In the genomic region with DNA sequence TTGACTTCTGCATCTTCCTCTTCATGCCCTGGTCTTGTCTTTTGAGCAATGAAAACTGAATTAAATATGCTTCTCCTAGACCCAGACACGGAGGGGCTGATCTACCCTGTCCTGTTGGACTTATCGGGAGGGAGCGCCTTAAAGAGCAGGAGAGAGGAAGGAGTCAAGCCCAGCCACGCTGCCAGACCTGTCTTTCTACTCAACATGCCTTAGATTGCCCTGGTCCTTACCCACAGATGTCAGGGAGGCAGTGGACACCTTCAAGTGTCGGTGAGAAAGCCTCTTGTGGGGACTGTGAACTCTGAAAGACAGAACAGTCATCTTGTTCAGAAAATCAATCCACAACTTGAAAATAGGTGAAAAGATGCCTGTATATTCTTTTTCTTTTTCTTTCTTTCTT, we compare ENCODE assay signal across 1 cellular context.
TF ChIP-seq lines count a peak whose summit lies in the region.

No MANE protein-coding gene starts in this region.

TF ChIP-seq in HCT116, 20 proteins besides CTCF, POLR2A, EP300 and RAD21 (continued from another document):
- TF ChIP-seq, protein P1, sequence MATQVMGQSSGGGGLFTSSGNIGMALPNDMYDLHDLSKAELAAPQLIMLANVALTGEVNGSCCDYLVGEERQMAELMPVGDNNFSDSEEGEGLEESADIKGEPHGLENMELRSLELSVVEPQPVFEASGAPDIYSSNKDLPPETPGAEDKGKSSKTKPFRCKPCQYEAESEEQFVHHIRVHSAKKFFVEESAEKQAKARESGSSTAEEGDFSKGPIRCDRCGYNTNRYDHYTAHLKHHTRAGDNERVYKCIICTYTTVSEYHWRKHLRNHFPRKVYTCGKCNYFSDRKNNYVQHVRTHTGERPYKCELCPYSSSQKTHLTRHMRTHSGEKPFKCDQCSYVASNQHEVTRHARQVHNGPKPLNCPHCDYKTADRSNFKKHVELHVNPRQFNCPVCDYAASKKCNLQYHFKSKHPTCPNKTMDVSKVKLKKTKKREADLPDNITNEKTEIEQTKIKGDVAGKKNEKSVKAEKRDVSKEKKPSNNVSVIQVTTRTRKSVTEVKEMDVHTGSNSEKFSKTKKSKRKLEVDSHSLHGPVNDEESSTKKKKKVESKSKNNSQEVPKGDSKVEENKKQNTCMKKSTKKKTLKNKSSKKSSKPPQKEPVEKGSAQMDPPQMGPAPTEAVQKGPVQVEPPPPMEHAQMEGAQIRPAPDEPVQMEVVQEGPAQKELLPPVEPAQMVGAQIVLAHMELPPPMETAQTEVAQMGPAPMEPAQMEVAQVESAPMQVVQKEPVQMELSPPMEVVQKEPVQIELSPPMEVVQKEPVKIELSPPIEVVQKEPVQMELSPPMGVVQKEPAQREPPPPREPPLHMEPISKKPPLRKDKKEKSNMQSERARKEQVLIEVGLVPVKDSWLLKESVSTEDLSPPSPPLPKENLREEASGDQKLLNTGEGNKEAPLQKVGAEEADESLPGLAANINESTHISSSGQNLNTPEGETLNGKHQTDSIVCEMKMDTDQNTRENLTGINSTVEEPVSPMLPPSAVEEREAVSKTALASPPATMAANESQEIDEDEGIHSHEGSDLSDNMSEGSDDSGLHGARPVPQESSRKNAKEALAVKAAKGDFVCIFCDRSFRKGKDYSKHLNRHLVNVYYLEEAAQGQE (IDR thresholded peaks at IDR 0.05; ENCODE audit: low read depth) = no peak
- TF ChIP-seq JUND (IDR thresholded peaks at IDR 0.05) (no peak), SRF (IDR thresholded peaks at IDR 0.05; ENCODE audit: low read depth) (no peak), ZFX (IDR thresholded peaks at IDR 0.05) (no peak), YY1 (IDR thresholded peaks at IDR 0.05; ENCODE audit: extremely low read depth, insufficient replicate concordance, low read depth, low read length) (no peak), ZNF274 (IDR thresholded peaks at IDR 0.05; ENCODE audit: low read depth, low read length) (no peak), CEBPB (IDR thresholded peaks at IDR 0.05; ENCODE audit: low read depth) (no peak)
- TF ChIP-seq, protein P2, sequence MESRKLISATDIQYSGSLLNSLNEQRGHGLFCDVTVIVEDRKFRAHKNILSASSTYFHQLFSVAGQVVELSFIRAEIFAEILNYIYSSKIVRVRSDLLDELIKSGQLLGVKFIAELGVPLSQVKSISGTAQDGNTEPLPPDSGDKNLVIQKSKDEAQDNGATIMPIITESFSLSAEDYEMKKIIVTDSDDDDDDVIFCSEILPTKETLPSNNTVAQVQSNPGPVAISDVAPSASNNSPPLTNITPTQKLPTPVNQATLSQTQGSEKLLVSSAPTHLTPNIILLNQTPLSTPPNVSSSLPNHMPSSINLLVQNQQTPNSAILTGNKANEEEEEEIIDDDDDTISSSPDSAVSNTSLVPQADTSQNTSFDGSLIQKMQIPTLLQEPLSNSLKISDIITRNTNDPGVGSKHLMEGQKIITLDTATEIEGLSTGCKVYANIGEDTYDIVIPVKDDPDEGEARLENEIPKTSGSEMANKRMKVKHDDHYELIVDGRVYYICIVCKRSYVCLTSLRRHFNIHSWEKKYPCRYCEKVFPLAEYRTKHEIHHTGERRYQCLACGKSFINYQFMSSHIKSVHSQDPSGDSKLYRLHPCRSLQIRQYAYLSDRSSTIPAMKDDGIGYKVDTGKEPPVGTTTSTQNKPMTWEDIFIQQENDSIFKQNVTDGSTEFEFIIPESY (IDR thresholded peaks at IDR 0.05; ENCODE audit: extremely low read depth, insufficient replicate concordance, low read length) = no peak
TF ChIP-seq in HCT116: peak in this region for 0.
